In the genomic region with DNA sequence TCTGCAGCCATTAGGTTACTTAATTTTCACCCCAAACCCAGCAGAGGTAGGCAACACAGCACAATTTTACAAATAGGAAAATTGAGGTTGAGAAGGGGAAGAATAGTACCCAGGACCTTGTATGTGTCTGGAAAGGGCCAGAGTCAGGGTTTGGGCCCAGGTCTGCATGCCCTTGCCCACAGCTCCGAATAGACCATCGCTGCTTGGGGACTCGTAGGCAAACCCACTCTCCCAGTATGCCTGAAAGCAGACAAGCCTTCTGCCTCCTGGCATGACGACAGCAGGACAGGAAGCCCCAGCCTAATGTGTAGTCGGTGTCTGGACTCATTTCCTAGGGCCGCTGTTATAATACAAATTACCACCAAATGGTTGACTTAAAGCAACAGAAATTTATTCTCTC, we compare ENCODE assay signal across 35 cellular contexts.
DNase-seq lines count a peak whose midpoint lies in the region; ATAC-seq, FAIRE-seq and TF ChIP-seq lines count a peak whose summit lies in the region.
"Had no signal": no experiment of that assay in that cellular context is flagged by ENCODE, and none has a peak within 500 bp of the region (broad histone marks: within the 10 kb centered on the region; RNA-seq: fewer than 3 reads in every experiment).

No MANE protein-coding gene starts in this region.

- H2BK15ac ChIP-seq in H1 (ENCODE audit: low read length): peak overlapping the region; percentile 19; the same call in 1 of the 2 replicates
- H2BK15ac ChIP-seq in neuronal stem cell (ENCODE audit: low read length): no peak overlapping the region

- H3K4me3 ChIP-seq in SK-N-SH (ENCODE audit: low read depth in 2 of 2, low read length in 1 of 2) (no peak overlapping the region), H1 (ENCODE audit: extremely low read depth in 1 of 4, insufficient read depth in 2 of 4, low read depth in 3 of 4, low read length in 4 of 4) (no peak overlapping the region), neuronal stem cell (ENCODE audit: low read length in 2 of 2) (no peak overlapping the region), stomach smooth muscle (ENCODE audit: low read length in 2 of 2) (no peak overlapping the region)
- H3K4me3 ChIP-seq: A549; BLaER1; BLaER1 treated with 17β-estradiol and CSF1 and Interleukin-3, amounts not matched to agents 10 nM and 100 nM had no signal

- H2BK20ac ChIP-seq in H1 (ENCODE audit: low read length): no peak overlapping the region

- no peak overlapping the region for H2BK5ac ChIP-seq in H1 (ENCODE audit: low read depth, low read length)
- no peak overlapping the region for H2BK5ac ChIP-seq in neuronal stem cell (ENCODE audit: low read length)

- H3K27ac ChIP-seq in SK-N-SH (ENCODE audit: low read depth in 2 of 2, low read length in 1 of 2): no peak overlapping the region
- no peak overlapping the region for H3K27ac ChIP-seq in H1 (ENCODE audit: low read depth, low read length)
- no peak overlapping the region for H3K27ac ChIP-seq in neuronal stem cell (replicated peaks; ENCODE audit: low read length)
- peak overlapping the region; percentile 31 for H3K27ac ChIP-seq in stomach smooth muscle (ENCODE audit: low read length)
- H3K27ac ChIP-seq: 22Rv1; A549; BLaER1; BLaER1 treated with 17β-estradiol and CSF1 and Interleukin-3, amounts not matched to agents 10 nM and 100 nM; C4-2B had no signal

- no peak overlapping the region for H2AK5ac ChIP-seq in H1 (ENCODE audit: low read depth, low read length)
- H2AK5ac ChIP-seq in neuronal stem cell (ENCODE audit: low read depth, low read length): no peak overlapping the region

- H3K79me2 ChIP-seq in SK-N-SH (ENCODE audit: insufficient read depth): no peaks in the 10 kb centered on the region
- no peaks in the 10 kb centered on the region for H3K79me2 ChIP-seq in H1 (ENCODE audit: control insufficient read depth in 1 of 2, insufficient read depth in 2 of 2, low read length in 2 of 2)

- H3K14ac ChIP-seq in H1 (ENCODE audit: insufficient read length) (no peak overlapping the region), neuronal stem cell (ENCODE audit: low read length) (peak overlapping the region; percentile 78)

- H3K9ac ChIP-seq in SK-N-SH (no peak overlapping the region), H1 (replicated peaks in 1 of 4; ENCODE audit: extremely low read depth in 1 of 4, low read depth in 3 of 4, low read length in 3 of 4) (no peak overlapping the region), neuronal stem cell (ENCODE audit: low read depth, low read length, poor library complexity) (no peak overlapping the region), stomach smooth muscle (ENCODE audit: low read length in 2 of 2) (no peak overlapping the region)
- H3K9ac ChIP-seq: BLaER1; BLaER1 treated with 17β-estradiol and CSF1 and Interleukin-3, amounts not matched to agents 10 nM and 100 nM had no signal

- H3K23me2 ChIP-seq in H1 (ENCODE audit: low read depth, low read length): no peaks in the 10 kb centered on the region

- TF ChIP-seq RAD21 in SK-N-SH (IDR thresholded peaks at IDR 0.05; ENCODE audit: low read length) (no peak), H1 (IDR thresholded peaks at IDR 0.05 in 1 of 2, conservative IDR thresholded peaks at IDR 0.05 in 1 of 2; ENCODE audit: low read depth in 2 of 2, low read length in 2 of 2) (no peak)

- H3K27me3 ChIP-seq in SK-N-SH (ENCODE audit: insufficient read depth) (no peaks in the 10 kb centered on the region), H1 (replicated peaks in 1 of 4; ENCODE audit: control insufficient read depth in 3 of 4, extremely low read depth in 1 of 4, insufficient read depth in 3 of 4, low read length in 3 of 4) (no peaks in the 10 kb centered on the region), neuronal stem cell (ENCODE audit: control insufficient read depth in 3 of 3, insufficient read depth in 3 of 3, low read depth in 1 of 3, low read length in 3 of 3) (no peaks in the 10 kb centered on the region), stomach smooth muscle (ENCODE audit: control insufficient read depth in 1 of 2, insufficient read depth in 2 of 2, low read length in 2 of 2) (no peaks in the 10 kb centered on the region)
- H3K27me3 ChIP-seq: BE2C had no signal

- no peak for TF ChIP-seq EP300 in SK-N-SH (IDR thresholded peaks at IDR 0.05; ENCODE audit: borderline replicate concordance in 1 of 2, low read depth in 1 of 2, low read length in 1 of 2)
- no peak for TF ChIP-seq EP300 in H1 (IDR thresholded peaks at IDR 0.05; ENCODE audit: borderline replicate concordance in 1 of 2, low read depth in 2 of 2, low read length in 2 of 2)

- H3K79me1 ChIP-seq in H1 (ENCODE audit: low read depth, low read length): no peaks in the 10 kb centered on the region
- no peaks in the 10 kb centered on the region for H3K79me1 ChIP-seq in neuronal stem cell (ENCODE audit: low read depth, low read length)

- H4K8ac ChIP-seq in H1 (ENCODE audit: extremely low read depth, insufficient read depth, low read length): no peak overlapping the region
- no peak overlapping the region for H4K8ac ChIP-seq in neuronal stem cell (ENCODE audit: low read depth, low read length)

- no peak for ATAC-seq in SK-N-SH treated with all-trans-retinoic acid at 6 μM for 48 hours
- ATAC-seq: A549; CD8-positive, alpha-beta T cell had no signal

- H2BK120ac ChIP-seq in H1 (replicated peaks; ENCODE audit: low read depth, low read length) (no peak overlapping the region), neuronal stem cell (ENCODE audit: low read depth, low read length) (no peak overlapping the region)

- TF ChIP-seq POLR2A in H1 (IDR thresholded peaks at IDR 0.05; ENCODE audit: control extremely low read depth in 1 of 2, low read depth in 2 of 2, low read length in 2 of 2): no peak

- no peaks in the 10 kb centered on the region for H3K9me2 ChIP-seq in SK-N-SH

- no peak overlapping the region for H3K23ac ChIP-seq in H1 (ENCODE audit: insufficient read length)
- no peak overlapping the region for H3K23ac ChIP-seq in neuronal stem cell (ENCODE audit: low read depth, low read length, poor library complexity)

- FAIRE-seq in H1 (lab: Jason Lieb, UNC) (no peak), urothelium cell line (lab: Jason Lieb, UNC) (no peak)
- FAIRE-seq: A204.1, A549, D721Med had no signal

- TF ChIP-seq CTCF in SK-N-SH (IDR thresholded peaks at IDR 0.05) (no peak), H1 (IDR thresholded peaks at IDR 0.05; ENCODE audit: control extremely low read depth in 1 of 3, insufficient read depth in 1 of 3, low read depth in 1 of 3, low read length in 3 of 3) (no peak)

- H4K20me1 ChIP-seq in SK-N-SH (ENCODE audit: insufficient read depth): no peaks in the 10 kb centered on the region
- H4K20me1 ChIP-seq in H1 (replicated peaks in 1 of 2; ENCODE audit: control insufficient read depth in 1 of 2, insufficient read depth in 2 of 2, low read length in 2 of 2): no peaks in the 10 kb centered on the region
- H4K20me1 ChIP-seq: BLaER1 had no signal

- POLR2A ChIA-PET in SK-N-SH (lab: Yijun Ruan, JAX): no interaction called here
- POLR2A ChIA-PET in H1 (lab: Charles Lee; ENCODE audit: partially characterized antibody): no interaction called here

- H4K5ac ChIP-seq in H1 (ENCODE audit: insufficient read length, low read depth, low read length): no peak overlapping the region

- CTCF ChIA-PET in SK-N-SH (lab: Yijun Ruan, JAX) (interaction anchor here (1.5 kb wide), 1 partner anchor 175 kb away, joined by 5 read pairs; no protein-coding TSS in a partner anchor), H1 (lab: Charles Lee; ENCODE audit: partially characterized antibody) (interaction anchor here (1.3 to 1.7 kb wide), 3 partner anchors 9 to 118 kb away, joined by 3 read pairs; no protein-coding TSS in a partner anchor)

- no peaks in the 10 kb centered on the region for H3F3A ChIP-seq in SK-N-SH (replicated peaks; ENCODE audit: insufficient read depth)

- peak overlapping the region; percentile 44; the same call in 1 of the 2 replicates for H2BK12ac ChIP-seq in H1 (ENCODE audit: low read depth, low read length)
- no peak overlapping the region for H2BK12ac ChIP-seq in neuronal stem cell (ENCODE audit: low read length)

- no peak overlapping the region for H2AFZ ChIP-seq in SK-N-SH (ENCODE audit: low read depth)
- H2AFZ ChIP-seq in H1 (ENCODE audit: low read length): no peak overlapping the region
- H2AFZ ChIP-seq in neuronal stem cell (ENCODE audit: low read length): no peak overlapping the region

- H3K9me3 ChIP-seq in SK-N-SH: no peaks in the 10 kb centered on the region
- H3K9me3 ChIP-seq in H1 (ENCODE audit: insufficient read depth in 2 of 2, low read depth in 1 of 2, low read length in 1 of 2): no peaks in the 10 kb centered on the region
- H3K9me3 ChIP-seq in neuronal stem cell (replicated peaks in 1 of 2; ENCODE audit: control insufficient read depth in 2 of 2, insufficient read depth in 1 of 2, low read depth in 1 of 2, low read length in 2 of 2): no peaks in the 10 kb centered on the region
- no peaks in the 10 kb centered on the region for H3K9me3 ChIP-seq in stomach smooth muscle (ENCODE audit: control insufficient read depth in 2 of 2, low read length in 2 of 2)
- H3K9me3 ChIP-seq: BE2C; BLaER1; BLaER1 treated with 17β-estradiol and CSF1 and Interleukin-3, amounts not matched to agents 10 nM and 100 nM; Caco-2 had no signal

- no peak overlapping the region for H4K91ac ChIP-seq in H1 (replicated peaks; ENCODE audit: insufficient read length, low read length)
- no peak overlapping the region for H4K91ac ChIP-seq in neuronal stem cell (ENCODE audit: low read depth, low read length, poor library complexity)

- H3K4me1 ChIP-seq in SK-N-SH (ENCODE audit: control insufficient read depth in 1 of 2, insufficient read depth in 2 of 2, low read depth in 1 of 2, low read length in 1 of 2) (peaks cover 0 to 6% of the 10 kb centered on the region in 2 experiments; a peak in 1 of 4 replicates), H1 (replicated peaks in 1 of 4; ENCODE audit: control insufficient read depth in 3 of 4, insufficient read depth in 4 of 4, low read length in 3 of 4) (peaks cover 1 to 24% (median 12%) of the 10 kb centered on the region in 4 experiments), neuronal stem cell (ENCODE audit: control insufficient read depth in 2 of 2, insufficient read depth in 1 of 2, low read depth in 1 of 2, low read length in 2 of 2) (peaks cover 4 to 18% of the 10 kb centered on the region in 2 donors), stomach smooth muscle (ENCODE audit: control insufficient read depth, insufficient read depth, low read length) (peaks cover 13% of the 10 kb centered on the region)
- H3K4me1 ChIP-seq: A549; BE2C; BLaER1; BLaER1 treated with 17β-estradiol and CSF1 and Interleukin-3, amounts not matched to agents 10 nM and 100 nM had no signal

- DNase-seq in SK-N-SH (peak; percentile 44), H1 (ENCODE audit: low read depth in 1 of 2, low spot score in 2 of 2) (no peak), neuronal stem cell (ENCODE audit: low spot score) (no peak), urothelium cell line (ENCODE audit: low spot score) (no peak), NCI-H2171 treated with DMSO at 0.1 percent for 48 hours (lab: John Stamatoyannopoulos, UW) (no peak), NCI-H1694 (lab: John Stamatoyannopoulos, UW) (no peak)
- DNase-seq: 8988T; ACHN; AML-193; BE2C; C1 segment of cervical spinal cord; Caco-2; Calu3; CD4-positive, alpha-beta memory T cell; CD4-positive, alpha-beta T cell; CD4-positive, CD25-positive, alpha-beta regulatory T cell; CD8-positive, alpha-beta memory T cell; CD8-positive, alpha-beta T cell; COR-L47; DMS 273 treated with DMSO at 0.1 percent for 48 hours; DMS153; DMS53; DMS79; DMS79 treated with DMSO at 0.1 percent for 48 hours; DND-41; EL had no signal

- H3K36me3 ChIP-seq in SK-N-SH (replicated peaks in 1 of 2; ENCODE audit: control insufficient read depth in 1 of 2, insufficient read depth in 2 of 2, low read length in 1 of 2): no peaks in the 10 kb centered on the region
- H3K36me3 ChIP-seq in H1 (ENCODE audit: control insufficient read depth in 2 of 4, insufficient read depth in 4 of 4, low read length in 3 of 4): no peaks in the 10 kb centered on the region
- H3K36me3 ChIP-seq in neuronal stem cell (replicated peaks in 1 of 2; ENCODE audit: control insufficient read depth in 2 of 2, insufficient read depth in 2 of 2, low read length in 2 of 2): no peaks in the 10 kb centered on the region
- peaks cover 39 to 53% of the 10 kb centered on the region in 2 donors for H3K36me3 ChIP-seq in stomach smooth muscle (ENCODE audit: control insufficient read depth in 2 of 2, insufficient read depth in 2 of 2, low read length in 2 of 2)
- H3K36me3 ChIP-seq: BE2C; BLaER1; BLaER1 treated with 17β-estradiol and CSF1 and Interleukin-3, amounts not matched to agents 10 nM and 100 nM had no signal

- H3K18ac ChIP-seq in H1 (ENCODE audit: extremely low read depth, low read length) (peak overlapping the region; percentile 38; the same call in 1 of the 2 replicates), neuronal stem cell (ENCODE audit: low read length) (peak overlapping the region; percentile 49)

- WGBS in SK-N-SH (ENCODE audit: low lambda C conversion rate): 13% methylated on average over 2 of the region's 6 CpGs
- WGBS in H1 (ENCODE audit: extremely low coverage in 1 of 2, insufficient coverage in 1 of 2, insufficient read length in 1 of 2, insufficient replicate concordance in 2 of 2, low coverage in 1 of 2, low lambda C conversion rate in 2 of 2, missing lambda C conversion rate in 1 of 2), 2 experiments: 92% methylated on average over 6 of the region's 6 CpGs; no CpG with 5 or more reads in 1 of the 2 experiments
- WGBS in neuronal stem cell (ENCODE audit: extremely low coverage in 2 of 2, insufficient read length in 2 of 2, insufficient replicate concordance in 1 of 2), 2 donors: no CpG with 5 or more reads among the region's 6 CpGs

- no peak overlapping the region for H3K56ac ChIP-seq in H1 (replicated peaks; ENCODE audit: insufficient read length, low read depth, low read length)

- H3K4me2 ChIP-seq in SK-N-SH (no peak overlapping the region), H1 (ENCODE audit: insufficient read depth in 1 of 2, low read depth in 2 of 2, low read length in 2 of 2) (no peak overlapping the region), neuronal stem cell (ENCODE audit: insufficient read depth, low read length, poor library complexity, severe bottlenecking) (no peak overlapping the region)
- H3K4me2 ChIP-seq: A549; BLaER1; BLaER1 treated with 17β-estradiol and CSF1 and Interleukin-3, amounts not matched to agents 10 nM and 100 nM had no signal

- no peak overlapping the region for H3K4ac ChIP-seq in H1 (replicated peaks; ENCODE audit: insufficient read length, low read depth, low read length)
- no peak overlapping the region for H3K4ac ChIP-seq in neuronal stem cell (ENCODE audit: low read length)
